In the genomic region with DNA sequence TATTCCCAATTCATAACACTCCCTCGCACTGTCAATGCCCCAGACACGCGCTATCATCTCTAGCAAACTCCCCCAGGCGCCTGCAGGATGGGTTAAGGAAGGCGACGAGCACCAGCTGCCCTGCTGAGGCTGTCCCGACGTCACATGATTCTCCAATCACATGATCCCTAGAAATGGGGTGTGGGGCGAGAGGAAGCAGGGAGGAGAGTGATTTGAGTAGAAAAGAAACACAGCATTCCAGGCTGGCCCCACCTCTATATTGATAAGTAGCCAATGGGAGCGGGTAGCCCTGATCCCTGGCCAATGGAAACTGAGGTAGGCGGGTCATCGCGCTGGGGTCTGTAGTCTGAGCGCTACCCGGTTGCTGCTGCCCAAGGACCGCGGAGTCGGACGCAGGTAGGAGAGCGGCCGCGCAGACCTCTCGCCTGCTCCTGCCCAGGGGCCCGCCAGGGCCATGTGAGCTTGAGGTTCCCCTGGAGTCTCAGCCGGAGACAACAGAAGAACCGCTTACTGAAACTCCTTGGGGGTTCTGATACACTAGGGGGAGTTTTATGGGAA, we compare ENCODE assay signal across 1 cellular context.
A peak's percentile ranks its signal among the peaks of the same experiment; 100 is the strongest.
TF ChIP-seq lines count a peak whose summit lies in the region.

A gene (plus strand): TSS at position 364 of the 558 bp plus-strand sequence. CDS start 3,863 bp downstream, outside the sequence.

TF ChIP-seq in IMR-90, 13 proteins besides CTCF, POLR2A, EP300 and RAD21 (continued from another document):
- TF ChIP-seq, protein P1, sequence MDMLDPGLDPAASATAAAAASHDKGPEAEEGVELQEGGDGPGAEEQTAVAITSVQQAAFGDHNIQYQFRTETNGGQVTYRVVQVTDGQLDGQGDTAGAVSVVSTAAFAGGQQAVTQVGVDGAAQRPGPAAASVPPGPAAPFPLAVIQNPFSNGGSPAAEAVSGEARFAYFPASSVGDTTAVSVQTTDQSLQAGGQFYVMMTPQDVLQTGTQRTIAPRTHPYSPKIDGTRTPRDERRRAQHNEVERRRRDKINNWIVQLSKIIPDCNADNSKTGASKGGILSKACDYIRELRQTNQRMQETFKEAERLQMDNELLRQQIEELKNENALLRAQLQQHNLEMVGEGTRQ (IDR thresholded peaks at IDR 0.05; ENCODE audit: low read depth, low read length): peak; percentile 100
- TF ChIP-seq MAZ (IDR thresholded peaks at IDR 0.05; ENCODE audit: borderline replicate concordance, low read depth, low read length): peak; percentile 92
TF ChIP-seq in IMR-90: peak in this region for 5.
